Comparison of ENCODE assay signal across 8 cellular contexts in the genomic region with DNA sequence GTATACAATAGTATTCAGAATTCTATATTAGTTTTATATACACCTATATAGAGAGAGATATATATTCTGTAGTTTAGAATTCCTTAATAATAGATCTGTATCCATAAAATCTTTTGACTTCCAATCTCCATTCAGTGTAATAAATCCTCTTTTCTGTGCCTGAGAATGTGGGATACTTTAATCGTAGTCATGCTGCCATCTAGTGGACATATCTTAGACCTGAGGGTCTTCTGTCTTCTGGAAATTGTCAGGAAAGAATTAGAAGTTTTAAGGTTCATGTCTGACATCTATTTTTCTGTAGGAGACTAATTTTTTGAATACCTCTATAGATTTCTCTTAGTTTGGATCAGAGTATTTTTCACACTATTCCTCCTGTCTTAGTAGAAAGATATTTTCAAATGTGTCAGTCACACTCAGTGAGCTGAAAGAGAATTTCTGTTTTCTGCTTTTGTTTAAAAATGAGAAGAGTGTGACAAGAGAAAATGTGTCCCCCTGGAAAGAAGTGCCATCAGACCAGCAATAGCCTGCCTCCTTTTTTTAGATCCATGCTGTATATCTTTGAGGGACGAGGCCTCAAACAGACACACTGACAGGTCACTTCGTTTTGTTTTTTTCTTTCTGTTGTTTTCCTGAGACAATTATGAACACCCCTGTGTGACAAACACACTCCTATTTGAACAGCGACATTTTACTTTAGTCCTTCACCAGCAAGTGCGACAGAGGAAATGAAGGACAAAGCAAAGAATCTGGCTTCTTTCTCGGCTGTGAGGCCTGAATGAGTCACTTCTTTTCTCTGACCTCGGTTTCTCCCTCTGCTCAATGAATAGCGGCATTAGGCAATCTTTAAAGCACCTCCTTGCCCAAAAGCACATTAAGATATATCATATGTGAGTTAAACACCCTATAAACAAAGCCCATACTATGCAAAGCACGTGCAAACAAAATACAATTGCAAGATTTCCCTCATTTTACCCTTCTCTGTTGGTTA.
DNase-seq lines count a peak whose midpoint lies in the region; ATAC-seq and TF ChIP-seq lines count a peak whose summit lies in the region.

No MANE protein-coding gene starts in this region.

- H3K9me3 ChIP-seq in sigmoid colon: no peaks in the 10 kb centered on the region

- no peak overlapping the region for H3K27ac ChIP-seq in sigmoid colon

- no peak for TF ChIP-seq POLR2A in sigmoid colon (IDR thresholded peaks at IDR 0.05)

- intact Hi-C loops in sigmoid colon (cut with DNase I): no loop called here

- ATAC-seq in GM21619 (IDR thresholded peaks at IDR 0.05; ENCODE audit: unreplicated experiment): peak; percentile 76

- DNase-seq in DMS 273 treated with DMSO at 0.1 percent for 48 hours (lab: John Stamatoyannopoulos, UW) (peak; percentile 11), NCI-H128 (lab: John Stamatoyannopoulos, UW; ENCODE audit: unreplicated experiment) (peak; percentile 67), SKM-1 treated with dmso at 0.1 percent for 144 hours (lab: John Stamatoyannopoulos, UW; ENCODE audit: unreplicated experiment) (peak; percentile 3), foreskin melanocyte (peak; percentile 57), sigmoid colon (no peak), HK-2 (ENCODE audit: unreplicated experiment) (no peak), hepatic stellate cell (ENCODE audit: low spot score) (no peak)

- H3K4me1 ChIP-seq in sigmoid colon: no peaks in the 10 kb centered on the region

- TF ChIP-seq EP300 in sigmoid colon (IDR thresholded peaks at IDR 0.05): no peak

- H3K4me3 ChIP-seq in sigmoid colon: no peak overlapping the region

- no peaks in the 10 kb centered on the region for H3K27me3 ChIP-seq in sigmoid colon

- no peaks in the 10 kb centered on the region for H3K36me3 ChIP-seq in sigmoid colon

- peak in 3 of 4 experiments; percentile 33 to 64 (median 37) for TF ChIP-seq CTCF in sigmoid colon (IDR thresholded peaks at IDR 0.05)

- 41 to 51% methylated on average over 9 of the region's 9 CpGs for WGBS in sigmoid colon, 2 donors

Comparison
In these comparisons a context has a peak if more than half of its experiments do, and no peak if none do; other contexts are left out.
1. DNase-seq: peak in DMS 273 treated with DMSO at 0.1 percent for 48 hours (single experiment), NCI-H128 (single experiment), SKM-1 treated with dmso at 0.1 percent for 144 hours (single experiment) and foreskin melanocyte (single experiment); none in sigmoid colon (single experiment), HK-2 (single experiment) and hepatic stellate cell (single experiment).